10 cellular contexts compared by ENCODE assay signal in genomic region chr11:82978422-82979099, GRCh38.
DNase-seq lines count a peak whose midpoint lies in the region; ATAC-seq, FAIRE-seq and TF ChIP-seq lines count a peak whose summit lies in the region.
"Had no signal": no experiment of that assay in that cellular context is flagged by ENCODE, and none has a peak within 500 bp of the region (broad histone marks: within the 10 kb centered on the region; RNA-seq: fewer than 3 reads in every experiment).

No MANE protein-coding gene starts in this region.

- H4K20me1 ChIP-seq in keratinocyte (ENCODE audit: control insufficient read depth, extremely low read depth, insufficient read depth, low read length), result no peaks in the 10 kb centered on the region

- no peak overlapping the region for H2AFZ ChIP-seq in keratinocyte (ENCODE audit: control insufficient read depth, low read length)

- no peaks in the 10 kb centered on the region for H3K36me3 ChIP-seq in CD8-positive, alpha-beta memory T cell (ENCODE audit: insufficient read depth, low read length)
- H3K36me3 ChIP-seq in keratinocyte (ENCODE audit: control insufficient read depth in 2 of 2, extremely low read depth in 1 of 2, insufficient read depth in 2 of 2, low read length in 2 of 2), result peaks cover 0 to 4% of the 10 kb centered on the region in 2 experiments

- FAIRE-seq in keratinocyte (lab: Jason Lieb, UNC), result peak; percentile 26

- H3K27me3 Mint-ChIP-seq in CD8-positive, alpha-beta memory T cell, result no peaks in the 10 kb centered on the region

- H3K79me2 ChIP-seq in keratinocyte (ENCODE audit: control insufficient read depth, insufficient read depth, low read length), result no peaks in the 10 kb centered on the region

- POLR2A ChIA-PET in CD8-positive, alpha-beta memory T cell (lab: Charles Lee), result interaction anchor here (0.5 kb wide), 1 partner anchor 18 kb away, joined by 4 read pairs; no protein-coding TSS in a partner anchor

- H3K9me3 ChIP-seq in CD8-positive, alpha-beta memory T cell (ENCODE audit: low read length), result no peaks in the 10 kb centered on the region
- no peaks in the 10 kb centered on the region for H3K9me3 ChIP-seq in keratinocyte (ENCODE audit: control insufficient read depth, low read depth, low read length)

- no peak overlapping the region for H3K4me3 ChIP-seq in CD8-positive, alpha-beta memory T cell (ENCODE audit: low read length)
- no peak overlapping the region for H3K4me3 ChIP-seq in keratinocyte (ENCODE audit: control insufficient read depth in 2 of 3, extremely low read depth in 1 of 3, insufficient read depth in 2 of 3, low read depth in 1 of 3, low read length in 3 of 3)
- H3K4me3 ChIP-seq: lung had no signal

- peaks cover 10 to 28% (median 13%) of the 10 kb centered on the region in 3 donors for H3K4me1 Mint-ChIP-seq in CD8-positive, alpha-beta memory T cell

- H3K27ac Mint-ChIP-seq in CD8-positive, alpha-beta memory T cell, result peak overlapping the region in 7 of 8 donors; percentile 18 to 74 (median 54)

- CTCF ChIA-PET in CD8-positive, alpha-beta memory T cell (lab: Charles Lee), result no interaction called here

- dilution Hi-C loops in keratinocyte (cut with MboI; ENCODE audit: extremely low pct_ligation_motif_present, low sequenced_read_pairs), result no loop called here

- H3K4me3 Mint-ChIP-seq in CD8-positive, alpha-beta memory T cell, result peak overlapping the region in 2 of 7 donors; percentile 46 to 55

- no peak overlapping the region for H3K4me2 ChIP-seq in keratinocyte (ENCODE audit: control insufficient read depth, extremely low read depth, insufficient read depth, low read depth, low read length)

- no peak overlapping the region for H3K9ac ChIP-seq in keratinocyte (ENCODE audit: control insufficient read depth, extremely low read depth, insufficient read depth, low read length)

- H3K9me3 Mint-ChIP-seq in CD8-positive, alpha-beta memory T cell, result no peaks in the 10 kb centered on the region

- H3K27me3 ChIP-seq in CD8-positive, alpha-beta memory T cell (ENCODE audit: insufficient read depth, low read length, poor library complexity, severe bottlenecking), result no peaks in the 10 kb centered on the region
- no peaks in the 10 kb centered on the region for H3K27me3 ChIP-seq in keratinocyte (ENCODE audit: control insufficient read depth, extremely low read depth, insufficient read depth, low read length)

- H3K27ac ChIP-seq in CD8-positive, alpha-beta memory T cell (ENCODE audit: low read depth, low read length), result no peak overlapping the region
- H3K27ac ChIP-seq in keratinocyte (ENCODE audit: control insufficient read depth, insufficient read depth, low read length), result peak overlapping the region; percentile 45

- peaks cover 3% of the 10 kb centered on the region for H3K9me1 ChIP-seq in keratinocyte (ENCODE audit: control insufficient read depth, extremely low read depth, insufficient read depth, low read length)

- peak; percentile 60 for ATAC-seq in GM21723 (IDR thresholded peaks at IDR 0.05; ENCODE audit: unreplicated experiment)
- ATAC-seq in GM18873 (IDR thresholded peaks at IDR 0.05; ENCODE audit: low FRiP score, unreplicated experiment), result no peak

- peaks cover 9 to 18% (median 10%) of the 10 kb centered on the region in 3 donors for H3K36me3 Mint-ChIP-seq in CD8-positive, alpha-beta memory T cell

- no peak for TF ChIP-seq CTCF in keratinocyte (optimal IDR thresholded peaks at IDR 0.05 in 1 of 3, IDR thresholded peaks at IDR 0.05 in 1 of 3, conservative IDR thresholded peaks at IDR 0.05 in 1 of 3; ENCODE audit: extremely low read depth in 1 of 3, insufficient read depth in 2 of 3, low read length in 3 of 3)

- no peaks in the 10 kb centered on the region for H3K4me1 ChIP-seq in CD8-positive, alpha-beta memory T cell (ENCODE audit: insufficient read depth, low read length)
- H3K4me1 ChIP-seq in keratinocyte (ENCODE audit: control insufficient read depth, extremely low read depth, insufficient read depth, low read length), result peaks cover 22% of the 10 kb centered on the region

- DNase-seq in CD8-positive, alpha-beta memory T cell, result no peak
- peak; percentile 65 for DNase-seq in SW480 (ENCODE audit: low spot score)
- no peak for DNase-seq in keratinocyte (ENCODE audit: low read depth, low spot score)
- no peak for DNase-seq in HK-2 (ENCODE audit: unreplicated experiment)
- DNase-seq in activated CD4-positive, alpha-beta T cell treated with anti-CD3 and anti-CD28 coated beads for 4 hours, result no peak
- DNase-seq in NCI-H2196 treated with DMSO at 0.1 percent for 48 hours (lab: John Stamatoyannopoulos, UW; ENCODE audit: unreplicated experiment), result no peak
- DNase-seq: NCI-H2081 had no signal
